Comparison of ENCODE assay signal across 34 cellular contexts in genomic region chr17:46085522-46085921, GRCh38.
"Had no signal": no experiment of that assay in that cellular context is flagged by ENCODE, and none has a peak within 500 bp of the region (broad histone marks: within the 10 kb centered on the region; RNA-seq: fewer than 3 reads in every experiment).

No MANE protein-coding gene starts in this region.

- H3K9me3 Mint-ChIP-seq: activated naive CD4-positive, alpha-beta T cell treated with anti-CD3 and anti-CD28 coated beads, Interleukin-2, amount 50 U/mL, for 72 hours; activated T-cell treated with anti-CD3 and anti-CD28 coated beads, Interleukin-2, amount 50 U/mL, for 4 hours; T-cell had no signal

- H3K4me3 Mint-ChIP-seq: activated CD8-positive, alpha-beta T cell treated with anti-CD3 and anti-CD28 coated beads, Interleukin-2, amount 10 ng/mL, durations not matched to agents 7 days and 5 days; activated T-cell treated with anti-CD3 and anti-CD28 coated beads, Interleukin-2, amount 50 U/mL, for 4 hours; T-cell had no signal

- H3K27me3 ChIP-seq: brain microvascular endothelial cell had no signal

- H3K27ac ChIP-seq: brain microvascular endothelial cell, PC-9, RWPE1, WERI-Rb-1 had no signal

- H3K27ac Mint-ChIP-seq: activated CD8-positive, alpha-beta T cell treated with anti-CD3 and anti-CD28 coated beads, Interleukin-2, amount 10 ng/mL, durations not matched to agents 7 days and 5 days; activated naive CD4-positive, alpha-beta T cell treated with anti-CD3 and anti-CD28 coated beads, Interleukin-2, amount 50 U/mL, for 72 hours had no signal

- H2AFZ ChIP-seq: PC-9 had no signal

- H3K4me3 ChIP-seq: PC-9 had no signal

- ATAC-seq: activated CD8-positive, alpha-beta T cell treated with anti-CD3 and anti-CD28 coated beads, Interleukin-2, amount 10 ng/mL, durations not matched to agents 7 days and 5 days; activated naive CD4-positive, alpha-beta T cell treated with anti-CD3 and anti-CD28 coated beads, Interleukin-2, amount 50 U/mL, for 72 hours; activated T-cell treated with anti-CD3 and anti-CD28 coated beads, Interleukin-2, amount 50 U/mL, for 4 hours; Right ventricle myocardium inferior; SK-N-SH treated with all-trans-retinoic acid at 6 μM for 48 hours; T-cell had no signal

- H3K27me3 Mint-ChIP-seq: T-cell had no signal

- H3K4me2 ChIP-seq: PC-9 had no signal

- FAIRE-seq: RCC 7860 had no signal

- H3K36me3 ChIP-seq: brain microvascular endothelial cell had no signal

- DNase-seq: activated CD4-positive, alpha-beta T cell treated with anti-CD3 and anti-CD28 coated beads for 1 hour; activated CD4-positive, alpha-beta T cell treated with anti-CD3 and anti-CD28 coated beads for 48 hours; activated CD4-positive, alpha-beta T cell treated with anti-CD3 and anti-CD28 coated beads, Interleukin-2, amount 50 U/mL, for 48 hours; activated CD4-positive, CD25-positive, alpha-beta regulatory T cell; activated CD8-positive, alpha-beta T cell treated with anti-CD3 and anti-CD28 coated beads, Interleukin-2, amount 10 ng/mL, durations not matched to agents 7 days and 5 days; activated effector memory CD4-positive, alpha-beta T cell treated with anti-CD3 and anti-CD28 coated beads, Interleukin-2, amount 50 U/mL, for 16 hours; activated naive CD4-positive, alpha-beta T cell; activated T-cell treated with anti-CD3 and anti-CD28 coated beads, Interleukin-2, amount 50 U/mL, for 4 hours; amniotic stem cell; aorta; brain microvascular endothelial cell; central memory CD4-positive, alpha-beta T cell; NCI-H1092 treated with DMSO at 0.1 percent for 48 hours; NCI-H1417; NCI-H146; NCI-H187; NCI-H2029 treated with DMSO at 0.1 percent for 48 hours; NCI-H2107; NCI-H2171; NCI-H510A; NCI-H526; NCI-H748 treated with DMSO at 0.1 percent for 48 hours; NK-92 treated with Interleukin-12 subunit alpha and Interleukin-12 subunit beta, amount 100 ng/mL, for 24 hours; PC-9; SIG-M5; T-cell; T-helper 2 cell; T-helper 9 cell; WERI-Rb-1 had no signal
